1 cellular context compared by ENCODE assay signal in genomic region chr13:21198391-21198790, GRCh38. TPM values are rescaled to one million over a fixed set of nuclear protein-coding genes. Genes with fewer than 3 reads are reported as not detected.
"Had no signal": no experiment of that assay in that cellular context is flagged by ENCODE, and none has a peak within 500 bp of the region (broad histone marks: within the 10 kb centered on the region; RNA-seq: fewer than 3 reads in every experiment).

No MANE protein-coding gene starts in this region.

RNA-seq across cellular contexts. Expression of gene SKA3, which starts 22.0 kb away (rescaled TPM):
- total RNA-seq: ascending aorta had no signal
